In the genomic region with DNA sequence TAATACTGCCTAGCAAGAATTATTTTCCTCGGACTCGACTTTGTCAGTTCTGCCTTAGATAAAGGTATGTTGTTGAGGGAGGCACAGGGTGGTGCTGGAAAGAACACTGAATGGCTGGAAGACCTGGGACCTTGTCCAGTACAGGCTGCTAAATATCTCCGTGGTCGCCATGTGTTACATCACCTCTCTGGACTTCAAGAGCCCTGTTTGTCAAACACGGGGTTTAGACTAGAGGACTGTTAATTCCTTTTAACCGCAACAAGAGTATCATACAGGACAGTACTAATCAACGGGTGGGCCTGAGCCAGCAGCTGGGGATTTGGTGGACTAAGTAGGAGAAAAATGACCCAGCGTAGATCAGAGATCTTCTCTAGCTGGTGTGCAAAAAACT, we compare ENCODE assay signal across 14 cellular contexts.
DNase-seq lines count a peak whose midpoint lies in the region; ATAC-seq and TF ChIP-seq lines count a peak whose summit lies in the region.
"Had no signal": no experiment of that assay in that cellular context is flagged by ENCODE, and none has a peak within 500 bp of the region (broad histone marks: within the 10 kb centered on the region; RNA-seq: fewer than 3 reads in every experiment).

No MANE protein-coding gene starts in this region.

- H3K4me3 ChIP-seq in psoas muscle, result no peak overlapping the region
- H3K4me3 ChIP-seq: coronary artery had no signal

- 30 to 48% (median 42%) methylated on average over 8 of the region's 8 CpGs for WGBS in psoas muscle, 3 donors

- peak; percentile 42 for DNase-seq in EL
- DNase-seq in fibroblast of the conjunctiva (ENCODE audit: low read depth), result peak; percentile 65
- peak in 1 of 2 donors; percentile 22 for DNase-seq in psoas muscle
- DNase-seq in epidermal melanocyte (ENCODE audit: insufficient read length, low spot score), result no peak
- DNase-seq in ecto neural progenitor cell (ENCODE audit: low spot score), result no peak
- DNase-seq in OCI-M1 (lab: John Stamatoyannopoulos, UW), result no peak
- DNase-seq: activated CD4-positive, alpha-beta T cell treated with anti-CD3 and anti-CD28 coated beads, Interleukin-2, amount 50 U/mL, for 1 hour; activated T-cell treated with anti-CD3 and anti-CD28 coated beads, Interleukin-2, amount 50 U/mL, for 4 hours; KG1; NCI-H774; stimulated activated CD4-positive, alpha-beta T cell treated with anti-CD3 and anti-CD28 coated beads, Interleukin-12 subunit alpha, Interleukin-12 subunit beta, amount 100 ng/mL, for 4 hours had no signal

- ATAC-seq in SK-N-SH treated with all-trans-retinoic acid at 6 μM for 48 hours, result peak; percentile 70
- peak; percentile 79 to 94 (median 90) for ATAC-seq in psoas muscle
- ATAC-seq in GM19324 (IDR thresholded peaks at IDR 0.05; ENCODE audit: low FRiP score, unreplicated experiment), result no peak
- ATAC-seq: activated T-cell treated with anti-CD3 and anti-CD28 coated beads, Interleukin-2, amount 50 U/mL, for 4 hours had no signal

- intact Hi-C loops in psoas muscle (cut with DNase I), result loop anchor here in 1 of 2 donors (5.0 kb wide), 1 partner anchor 97 kb away; no protein-coding TSS in a partner anchor

- no peaks in the 10 kb centered on the region for H3K27me3 ChIP-seq in psoas muscle (ENCODE audit: insufficient read depth in 3 of 3, low read length in 2 of 3)

- TF ChIP-seq CTCF in psoas muscle (IDR thresholded peaks at IDR 0.05), result no peak

- no peaks in the 10 kb centered on the region for H3K9me3 ChIP-seq in psoas muscle

- no peaks in the 10 kb centered on the region for H3K36me3 ChIP-seq in psoas muscle (ENCODE audit: insufficient read depth in 1 of 2, low read depth in 1 of 2)

- H3K4me1 ChIP-seq in psoas muscle, result no peaks in the 10 kb centered on the region

- peak overlapping the region; percentile 72 for H3K27ac ChIP-seq in psoas muscle
- H3K27ac ChIP-seq: coronary artery had no signal

TF ChIP-seq in SK-N-SH treated with all-trans-retinoic acid at 6 μM for 48 hours, 23 proteins besides CTCF, POLR2A, EP300 and RAD21:
- TF ChIP-seq SNAI2 (CRISPR knock-in tag; IDR thresholded peaks at IDR 0.05) (no peak), ZNF70 (CRISPR knock-in tag; IDR thresholded peaks at IDR 0.05) (no peak), BACH2 (CRISPR knock-in tag; IDR thresholded peaks at IDR 0.05; ENCODE audit: borderline replicate concordance) (no peak), CSRNP3 (CRISPR knock-in tag; IDR thresholded peaks at IDR 0.05) (no peak)

Comparison
In these comparisons a context has a peak if more than half of its experiments do, and no peak if none do; other contexts are left out.
1. DNase-seq: peak in EL (single experiment) and fibroblast of the conjunctiva (single experiment); none in epidermal melanocyte (single experiment), ecto neural progenitor cell (single experiment) and OCI-M1 (single experiment).